Comparison of ENCODE assay signal across 26 cellular contexts in the genomic region with DNA sequence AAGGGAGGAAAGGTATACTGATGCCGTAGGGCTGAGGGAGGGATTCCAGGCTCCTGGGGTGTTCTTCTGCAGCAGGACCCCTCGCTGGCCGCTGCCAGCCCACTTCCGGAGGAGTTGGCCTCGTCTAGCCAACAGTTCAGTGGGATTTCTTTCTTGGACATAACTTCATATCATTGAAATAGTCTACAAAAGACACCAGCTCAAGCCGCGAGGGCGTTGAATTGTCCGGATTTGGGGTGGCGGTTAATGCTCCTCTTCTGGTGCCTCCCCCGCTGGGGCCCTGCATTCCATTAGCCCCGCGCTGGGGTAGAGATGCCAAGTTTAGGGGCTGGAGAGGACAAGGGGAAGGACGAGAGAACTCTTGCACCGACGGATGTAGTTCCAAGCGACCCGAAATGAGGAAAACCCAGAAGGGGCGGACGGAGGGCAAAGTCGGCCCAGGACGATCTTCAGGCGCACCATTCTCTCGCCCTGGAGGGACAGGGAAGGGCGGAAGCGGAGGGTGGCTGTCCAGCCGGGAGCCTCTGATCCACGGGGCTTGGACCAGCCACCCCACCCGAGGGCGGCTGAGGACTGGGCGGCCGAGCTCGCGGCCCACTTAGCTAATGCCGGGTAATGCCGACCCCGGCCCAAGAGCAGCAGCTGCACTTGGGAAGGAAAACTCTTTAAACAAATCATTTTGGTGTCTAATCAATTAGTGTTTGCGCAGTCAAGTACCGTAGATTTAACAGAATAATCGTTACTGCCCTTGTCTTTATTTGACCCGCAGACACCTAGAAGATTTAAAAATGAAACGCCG. TPM values are rescaled to one million over a fixed set of nuclear protein-coding genes. Genes with fewer than 3 reads are reported as not detected.
A peak's percentile ranks its signal among the peaks of the same experiment; 100 is the strongest.
DNase-seq lines count a peak whose midpoint lies in the region; ATAC-seq, FAIRE-seq and TF ChIP-seq lines count a peak whose summit lies in the region.
"Had no signal": no experiment of that assay in that cellular context is flagged by ENCODE, and none has a peak within 500 bp of the region (broad histone marks: within the 10 kb centered on the region; RNA-seq: fewer than 3 reads in every experiment).

No MANE protein-coding gene starts in this region.

- H2BK5ac ChIP-seq in H9 (ENCODE audit: insufficient read length, low read length): no peak overlapping the region

- H3K4me1 ChIP-seq in H9 (ENCODE audit: insufficient read depth, low read length) (peaks cover 19% of the 10 kb centered on the region), endothelial cell of umbilical vein (ENCODE audit: control insufficient read depth, extremely low read depth, insufficient read depth, low read length) (peaks cover 6% of the 10 kb centered on the region), prostate gland (replicated peaks) (no peaks in the 10 kb centered on the region)

- H3K27ac ChIP-seq in H9 (ENCODE audit: insufficient read length, low read depth, low read length) (no peak overlapping the region), endothelial cell of umbilical vein (ENCODE audit: insufficient read depth, low read depth, low read length) (no peak overlapping the region), prostate gland (no peak overlapping the region)
- H3K27ac ChIP-seq: thoracic aorta, uterus had no signal

- CTCF ChIA-PET in GM10248 (lab: Yijun Ruan, JAX) (interaction anchor here (0.9 to 1.1 kb wide), 2 partner anchors 15 to 17 kb away, joined by 3 read pairs; no protein-coding TSS in a partner anchor), endothelial cell of umbilical vein (lab: Charles Lee) (interaction anchor here (1.1 to 1.3 kb wide), 2 partner anchors 10 kb away, joined by 3 to 7 read pairs; no protein-coding TSS in a partner anchor), T-cell (lab: Charles Lee) (interaction anchor here in 1 of 2 donors (1.3 kb wide), 1 partner anchor 13 kb away, joined by 3 read pairs; no protein-coding TSS in a partner anchor)

- no peak overlapping the region for H2BK120ac ChIP-seq in H9 (ENCODE audit: low read depth, low read length, poor library complexity, severe bottlenecking)

- H4K20me1 ChIP-seq in H9 (ENCODE audit: control insufficient read depth, insufficient read depth, insufficient read length) (no peaks in the 10 kb centered on the region), endothelial cell of umbilical vein (replicated peaks; ENCODE audit: control insufficient read depth, extremely low read depth, insufficient read depth, low read length) (no peaks in the 10 kb centered on the region)

- H3K18ac ChIP-seq in H9 (ENCODE audit: insufficient read length, low read depth, low read length): no peak overlapping the region

- peaks cover 62 to 65% of the 10 kb centered on the region in 2 experiments for H3K4me1 Mint-ChIP-seq in H9
- H3K4me1 Mint-ChIP-seq in naive thymus-derived CD8-positive, alpha-beta T cell: peaks cover 15 to 36% (median 20%) of the 10 kb centered on the region in 4 donors
- peaks cover 24 to 52% (median 33%) of the 10 kb centered on the region in 3 donors for H3K4me1 Mint-ChIP-seq in T-cell

- H3K36me3 Mint-ChIP-seq in H9 (ENCODE audit: insufficient read depth in 1 of 3, low read depth in 3 of 3) (peaks cover 0 to 18% (median 2%) of the 10 kb centered on the region in 3 experiments; a peak in 4 of 7 replicates), T-cell (no peaks in the 10 kb centered on the region)
- H3K36me3 Mint-ChIP-seq in naive thymus-derived CD8-positive, alpha-beta T cell: peaks cover 0 to 7% (median 6%) of the 10 kb centered on the region in 3 donors

- no peaks in the 10 kb centered on the region for H3K9me3 ChIP-seq in H9 (ENCODE audit: control insufficient read depth, low read depth, low read length)
- H3K9me3 ChIP-seq in endothelial cell of umbilical vein (replicated peaks; ENCODE audit: control insufficient read depth, insufficient read depth, low read length): no peaks in the 10 kb centered on the region
- no peaks in the 10 kb centered on the region for H3K9me3 ChIP-seq in prostate gland
- H3K9me3 ChIP-seq: thoracic aorta, uterus had no signal

- BruUV-seq in endothelial cell of umbilical vein (replicated peaks; lab: Mats Ljungman, UMichigan): no TSS peak

- H3K27me3 ChIP-seq in H9 (ENCODE audit: insufficient read depth, low read length) (peaks cover 75% of the 10 kb centered on the region), endothelial cell of umbilical vein (ENCODE audit: control insufficient read depth in 2 of 2, insufficient read depth in 2 of 2, low read length in 2 of 2) (peaks cover 85 to 96% of the 10 kb centered on the region in 2 experiments), prostate gland (replicated peaks; ENCODE audit: insufficient read depth) (peaks cover 55% of the 10 kb centered on the region)

- WGBS in H9 (ENCODE audit: extremely low coverage, insufficient read length, low lambda C conversion rate): no CpG with 5 or more reads among the region's 43 CpGs
- WGBS in prostate gland: 3% methylated on average over 43 of the region's 43 CpGs

- no peak overlapping the region for H3K4ac ChIP-seq in H9 (ENCODE audit: low read depth, low read length)

- H3K79me1 ChIP-seq in H9 (ENCODE audit: insufficient read depth, low read depth, low read length, poor library complexity, severe bottlenecking): no peaks in the 10 kb centered on the region

- H3K36me3 ChIP-seq in endothelial cell of umbilical vein (ENCODE audit: control insufficient read depth in 2 of 2, extremely low read depth in 1 of 2, insufficient read depth in 2 of 2, low read length in 2 of 2) (no peaks in the 10 kb centered on the region), prostate gland (no peaks in the 10 kb centered on the region)
- H3K36me3 ChIP-seq: thoracic aorta, uterus had no signal

- H2BK20ac ChIP-seq in H9 (ENCODE audit: low read depth, low read length, poor library complexity, severe bottlenecking): no peak overlapping the region

- TF ChIP-seq CTCF in GM10248 (IDR thresholded peaks at IDR 0.05; ENCODE audit: control extremely low read depth, extremely low read depth, low read depth, missing control alignments) (no peak), H9 (conservative IDR thresholded peaks at IDR 0.05) (no peak), endothelial cell of umbilical vein (IDR thresholded peaks at IDR 0.05; ENCODE audit: extremely low read depth in 1 of 2, insufficient read depth in 1 of 2, low read depth in 1 of 2, low read length in 2 of 2) (no peak), prostate gland (IDR thresholded peaks at IDR 0.05) (no peak)

- H3K27me3 Mint-ChIP-seq in H9 (ENCODE audit: low read depth) (peaks cover 19% of the 10 kb centered on the region), T-cell (peaks cover 65 to 85% of the 10 kb centered on the region in 2 donors)
- peaks cover 46 to 91% (median 74%) of the 10 kb centered on the region in 5 donors for H3K27me3 Mint-ChIP-seq in naive thymus-derived CD8-positive, alpha-beta T cell

- FAIRE-seq in endothelial cell of umbilical vein (lab: Jason Lieb, UNC): no peak
- FAIRE-seq: K562 had no signal

- H3K79me2 ChIP-seq in H9 (ENCODE audit: insufficient read depth, low read length) (no peaks in the 10 kb centered on the region), endothelial cell of umbilical vein (ENCODE audit: control insufficient read depth, insufficient read depth, low read length) (no peaks in the 10 kb centered on the region)

- H2AFZ ChIP-seq in H9 (ENCODE audit: low read length) (no peak overlapping the region), endothelial cell of umbilical vein (ENCODE audit: low read depth, low read length) (no peak overlapping the region)

- H3K27ac Mint-ChIP-seq in H9 (no peak overlapping the region), T-cell (peak overlapping the region in 1 of 2 donors; percentile 69)
- peak overlapping the region in 1 of 10 donors; percentile 44 for H3K27ac Mint-ChIP-seq in naive thymus-derived CD8-positive, alpha-beta T cell
- H3K27ac Mint-ChIP-seq: activated CD8-positive, alpha-beta T cell treated with anti-CD3 and anti-CD28 coated beads, Interleukin-2, amount 10 ng/mL, durations not matched to agents 7 days and 5 days; stimulated activated naive CD8-positive, alpha-beta T cell treated with anti-CD3 and anti-CD28 coated beads, Interleukin-15, Interleukin-2, amounts not matched to agents 100 ng/mL and 50 ng/mL, for 24 hours had no signal

- intact Hi-C loops in endothelial cell of umbilical vein (cut with micrococcal nuclease): no loop called here
- intact Hi-C loops in prostate gland (cut with DNase I): no loop called here

- no peak overlapping the region for H4K5ac ChIP-seq in H9 (ENCODE audit: insufficient read length, low read depth, low read length)

- H3K23ac ChIP-seq in H9 (ENCODE audit: insufficient read length, low read depth, low read length): no peak overlapping the region

- dilution Hi-C loops in endothelial cell of umbilical vein (cut with MboI; ENCODE audit: extremely low pct_ligation_motif_present, low sequenced_read_pairs): no loop called here

- H3K4me3 Mint-ChIP-seq in H9 (peak overlapping the region in 1 of 2 experiments; percentile 76; a peak in 3 of 5 replicates), T-cell (peak overlapping the region in 1 of 3 donors; percentile 48)
- H3K4me3 Mint-ChIP-seq in naive thymus-derived CD8-positive, alpha-beta T cell: peak overlapping the region in 6 of 10 donors; percentile 5 to 70 (median 50)
- H3K4me3 Mint-ChIP-seq: activated CD8-positive, alpha-beta T cell treated with anti-CD3 and anti-CD28 coated beads, Interleukin-2, amount 10 ng/mL, durations not matched to agents 7 days and 5 days; activated T-cell treated with anti-CD3 and anti-CD28 coated beads, Interleukin-2, amount 50 U/mL, for 4 hours; stimulated activated naive CD8-positive, alpha-beta T cell treated with anti-CD3 and anti-CD28 coated beads, Interleukin-15, Interleukin-2, amounts not matched to agents 100 ng/mL and 50 ng/mL, for 24 hours had no signal

- H2BK12ac ChIP-seq in H9 (ENCODE audit: insufficient read length, low read depth, low read length): no peak overlapping the region

- peaks cover 0 to 4% of the 10 kb centered on the region in 2 experiments; a peak in 1 of 5 replicates for H3K9me3 Mint-ChIP-seq in H9
- peaks cover 0 to 13% (median 3%) of the 10 kb centered on the region in 9 donors for H3K9me3 Mint-ChIP-seq in naive thymus-derived CD8-positive, alpha-beta T cell
- H3K9me3 Mint-ChIP-seq in T-cell: peaks cover 0 to 2% (median 0%) of the 10 kb centered on the region in 3 donors
- H3K9me3 Mint-ChIP-seq: stimulated activated naive CD8-positive, alpha-beta T cell treated with anti-CD3 and anti-CD28 coated beads, Interleukin-15, Interleukin-2, amounts not matched to agents 100 ng/mL and 50 ng/mL, for 24 hours had no signal

- peak; percentile 16 for DNase-seq in GM10248 (ENCODE audit: extremely low spot score)
- DNase-seq in H9: no peak
- DNase-seq in endothelial cell of umbilical vein (ENCODE audit: low read depth, low spot score): no peak
- no peak for DNase-seq in naive thymus-derived CD8-positive, alpha-beta T cell
- DNase-seq in prostate gland (ENCODE audit: low spot score): no peak
- DNase-seq in stimulated activated CD4-positive, alpha-beta T cell treated with anti-CD3 and anti-CD28 coated beads, Interleukin-15, amount 100 ng/mL, for 24 hours: no peak
- no peak for DNase-seq in T-cell
- DNase-seq: activated CD4-positive, CD25-positive, alpha-beta regulatory T cell; activated CD8-positive, alpha-beta T cell treated with anti-CD3 and anti-CD28 coated beads, Interleukin-2, amount 10 ng/mL, durations not matched to agents 7 days and 5 days; activated gamma-delta T cell treated with Interleukin-2 at 50 U/mL for 16 hours; activated T-cell treated with anti-CD3 and anti-CD28 coated beads, Interleukin-2, amount 50 U/mL, for 4 hours; amniotic stem cell; GOT3; mammary epithelial cell; NCI-H1105; NCI-H187 treated with DMSO at 0.1 percent for 48 hours; NCI-H526; SHP77 treated with DMSO at 0.1 percent for 48 hours; T1000; uterus had no signal

- POLR2A ChIA-PET in GM10248 (lab: Yijun Ruan, JAX) (no interaction called here), endothelial cell of umbilical vein (lab: Charles Lee) (no interaction called here), T-cell (lab: Charles Lee) (interaction anchor here in 1 of 2 donors (0.7 kb wide), 1 partner anchor 12 kb away, joined by 6 read pairs; no protein-coding TSS in a partner anchor)
- POLR2A ChIA-PET in naive thymus-derived CD8-positive, alpha-beta T cell (lab: Charles Lee): no interaction called here

- H2AK5ac ChIP-seq in H9 (ENCODE audit: insufficient read length, low read length): no peak overlapping the region

- H3K4me3 ChIP-seq in endothelial cell of umbilical vein (replicated peaks in 1 of 3; ENCODE audit: insufficient read depth in 1 of 3, low read depth in 1 of 3, low read length in 3 of 3) (no peak overlapping the region), prostate gland (no peak overlapping the region)
- H3K4me3 ChIP-seq: K562, thoracic aorta, uterus had no signal

- no peak for ATAC-seq in naive thymus-derived CD8-positive, alpha-beta T cell
- no peak for ATAC-seq in T-cell (replicated peaks in 1 of 4)
- ATAC-seq: activated CD8-positive, alpha-beta T cell treated with anti-CD3 and anti-CD28 coated beads, Interleukin-2, amount 10 ng/mL, durations not matched to agents 7 days and 5 days; activated T-cell treated with anti-CD3 and anti-CD28 coated beads, Interleukin-2, amount 50 U/mL, for 4 hours; K562; Panc1 had no signal

- H3K9ac ChIP-seq in H9 (ENCODE audit: extremely low read depth, insufficient read length, low read length) (no peak overlapping the region), endothelial cell of umbilical vein (replicated peaks; ENCODE audit: extremely low read depth, insufficient read depth, low read length) (no peak overlapping the region)

- H2BK15ac ChIP-seq in H9 (ENCODE audit: low read depth, low read length): no peak overlapping the region

- no peak overlapping the region for H4K8ac ChIP-seq in H9 (replicated peaks; ENCODE audit: insufficient read length, low read depth, low read length)

- no peak overlapping the region for H3K56ac ChIP-seq in H9 (ENCODE audit: insufficient read length, low read depth, low read length)

- no peaks in the 10 kb centered on the region for H3K9me1 ChIP-seq in endothelial cell of umbilical vein (replicated peaks; ENCODE audit: control insufficient read depth, extremely low read depth, insufficient read depth, low read length)

- no peak for TF ChIP-seq POLR2A in endothelial cell of umbilical vein (IDR thresholded peaks at IDR 0.05; ENCODE audit: low read depth, low read length)
- TF ChIP-seq POLR2A in prostate gland (IDR thresholded peaks at IDR 0.05): no peak

- no peak overlapping the region for H3T11ph ChIP-seq in H9 (ENCODE audit: low read length)

- peak overlapping the region; percentile 75 for H3K4me2 ChIP-seq in H9 (ENCODE audit: insufficient read depth, insufficient read length, low read length)
- H3K4me2 ChIP-seq in endothelial cell of umbilical vein (ENCODE audit: insufficient read depth, low read length): no peak overlapping the region

- H3K14ac ChIP-seq in H9 (ENCODE audit: insufficient read depth, low read length): no peak overlapping the region

- H4K91ac ChIP-seq in H9 (ENCODE audit: insufficient read length, low read depth, low read length): no peak overlapping the region

- peaks cover 34% of the 10 kb centered on the region for H3K23me2 ChIP-seq in H9 (ENCODE audit: insufficient read length, low read depth, low read length, poor library complexity, severe bottlenecking)

RNA-seq across cellular contexts. Expression of a gene that starts 4.7 kb away (rescaled TPM):
- total RNA-seq in H9 (2021) (14.0 and 14.1 TPM in 2 replicates), endothelial cell of umbilical vein (not detected in 2 replicates), prostate gland (1 to 10 TPM in 1 of 2 donors, not detected in 1; 1.3 TPM), T-cell (under 1 TPM in 1 of 5 donors, not detected in 4; 0.13 TPM)
- polyA plus RNA-seq in endothelial cell of umbilical vein: not detected in 2 replicates
- polyA plus RNA-seq in endothelial cell of umbilical vein (2011; cell fraction: cytosol; rRNA removed): not detected in 2 replicates
- polyA plus RNA-seq in endothelial cell of umbilical vein (2011; cell fraction: nucleus; rRNA removed): not detected in 2 replicates
- polyA plus RNA-seq in endothelial cell of umbilical vein (2012): not detected in 2 replicates
- not detected in 2 replicates for polyA minus RNA-seq in endothelial cell of umbilical vein
- polyA minus RNA-seq in endothelial cell of umbilical vein (2011; cell fraction: cytosol; rRNA and poly(A)+ RNA removed): not detected
- not detected in 2 replicates for polyA minus RNA-seq in endothelial cell of umbilical vein (2011; cell fraction: nucleus; rRNA and poly(A)+ RNA removed)
- not detected for total RNA-seq in naive thymus-derived CD8-positive, alpha-beta T cell
- polyA plus RNA-seq in naive thymus-derived CD8-positive, alpha-beta T cell: not detected
- total RNA-seq: activated CD8-positive, alpha-beta T cell treated with anti-CD3 and anti-CD28 coated beads, Interleukin-2, amount 10 ng/mL, durations not matched to agents 7 days and 5 days; epithelial cell of proximal tubule; K562; mammary epithelial cell; pulmonary artery endothelial cell; uterus had no signal
- polyA plus RNA-seq: K562, mammary epithelial cell had no signal
